Comparison of ENCODE assay signal across 12 cellular contexts in the genomic region with DNA sequence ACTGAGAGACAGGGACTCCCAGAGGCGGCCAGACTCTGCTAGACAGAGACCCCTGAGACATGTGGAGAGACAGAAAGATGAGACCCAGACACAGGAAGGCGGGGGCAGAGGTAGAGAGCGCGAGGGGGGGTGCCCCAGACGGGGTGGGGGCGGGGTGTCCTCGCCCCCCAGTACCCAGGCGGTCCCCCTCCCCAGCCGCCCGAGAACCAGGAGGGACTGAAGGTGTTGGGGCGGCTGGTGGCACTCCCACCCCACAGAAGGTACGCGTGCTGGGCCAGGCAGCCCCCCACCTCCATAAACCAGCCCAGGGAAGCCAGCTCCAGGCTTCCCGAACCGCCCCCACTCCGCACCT. TPM values are rescaled to one million over a fixed set of nuclear protein-coding genes. Genes with fewer than 3 reads are reported as not detected.
A peak's percentile ranks its signal among the peaks of the same experiment; 100 is the strongest.
DNase-seq lines count a peak whose midpoint lies in the region; ATAC-seq and TF ChIP-seq lines count a peak whose summit lies in the region.
"Had no signal": no experiment of that assay in that cellular context is flagged by ENCODE, and none has a peak within 500 bp of the region (broad histone marks: within the 10 kb centered on the region; RNA-seq: fewer than 3 reads in every experiment).

No MANE protein-coding gene starts in this region.

- H3K9me3 ChIP-seq in ectodermal cell (ENCODE audit: control insufficient read depth, low read length): no peaks in the 10 kb centered on the region

- 2 to 3% methylated on average over 16 of the region's 16 CpGs for WGBS in ectodermal cell, 2 experiments

- peaks cover 27% of the 10 kb centered on the region in 2 donors for H3K27me3 Mint-ChIP-seq in natural killer cell treated with Interleukin-12 subunit alpha and Interleukin-12 subunit beta and Interleukin-15 and Interleukin-18, amount 100 ng/mL, for 72 hours
- peaks cover 35 to 49% of the 10 kb centered on the region in 2 donors for H3K27me3 Mint-ChIP-seq in natural killer cell (ENCODE audit: low read depth in 2 of 2)
- peaks cover 66% of the 10 kb centered on the region for H3K27me3 Mint-ChIP-seq in nephron progenitor cell (ENCODE audit: low read depth, poor library complexity)

- H3K27ac Mint-ChIP-seq in natural killer cell treated with Interleukin-12 subunit alpha and Interleukin-12 subunit beta and Interleukin-15 and Interleukin-18, amount 100 ng/mL, for 72 hours: no peak overlapping the region
- H3K27ac Mint-ChIP-seq in natural killer cell (no peak overlapping the region), nephron progenitor cell (no peak overlapping the region)
- H3K27ac Mint-ChIP-seq: activated T-helper 1 cell treated with anti-CD3 and anti-CD28 coated beads, Interleukin-12 subunit alpha, Interleukin-12 subunit beta, Interleukin-2, Interleukin-4 antibody, amounts not matched to agents 30 ng/mL and 10 ng/mL and 1 ng/mL, durations not matched to agents 14 hours and 24 hours and 36 hours had no signal

- H3K36me3 Mint-ChIP-seq in natural killer cell treated with Interleukin-12 subunit alpha and Interleukin-12 subunit beta and Interleukin-15 and Interleukin-18, amount 100 ng/mL, for 72 hours: no peaks in the 10 kb centered on the region
- H3K36me3 Mint-ChIP-seq in natural killer cell (no peaks in the 10 kb centered on the region), nephron progenitor cell (ENCODE audit: low read depth) (no peaks in the 10 kb centered on the region)

- H3K27me3 ChIP-seq in ectodermal cell (ENCODE audit: control insufficient read depth, insufficient read depth, low read length, poor library complexity, severe bottlenecking): peaks cover 20% of the 10 kb centered on the region

- no peaks in the 10 kb centered on the region for H3K36me3 ChIP-seq in ectodermal cell (ENCODE audit: control insufficient read depth, insufficient read depth, low read length)

- intact Hi-C loops in natural killer cell (cut with micrococcal nuclease): no loop called here

- H3K9me3 Mint-ChIP-seq in natural killer cell treated with Interleukin-12 subunit alpha and Interleukin-12 subunit beta and Interleukin-15 and Interleukin-18, amount 100 ng/mL, for 72 hours: no peaks in the 10 kb centered on the region
- no peaks in the 10 kb centered on the region for H3K9me3 Mint-ChIP-seq in natural killer cell
- H3K9me3 Mint-ChIP-seq in nephron progenitor cell: no peaks in the 10 kb centered on the region
- H3K9me3 Mint-ChIP-seq: activated T-helper 1 cell treated with anti-CD3 and anti-CD28 coated beads, Interleukin-12 subunit alpha, Interleukin-12 subunit beta, Interleukin-2, Interleukin-4 antibody, amounts not matched to agents 30 ng/mL and 10 ng/mL and 1 ng/mL, durations not matched to agents 14 hours and 24 hours and 36 hours had no signal

- peak overlapping the region; percentile 51 for H3K4me3 ChIP-seq in ectodermal cell (ENCODE audit: insufficient read depth, low read depth, low read length)

- no peak overlapping the region for H3K27ac ChIP-seq in ectodermal cell (ENCODE audit: insufficient read depth, low read depth, low read length, poor library complexity, severe bottlenecking)

- no peak for DNase-seq in natural killer cell treated with Interleukin-12 subunit alpha and Interleukin-12 subunit beta and Interleukin-15 and Interleukin-18, amount 100 ng/mL, for 72 hours (ENCODE audit: low spot score)
- DNase-seq in natural killer cell (no peak), nephron progenitor cell (no peak), DMS153 (lab: John Stamatoyannopoulos, UW) (no peak)
- DNase-seq: cortex of kidney, GF-D8 had no signal

- H3K4me3 Mint-ChIP-seq in natural killer cell treated with Interleukin-12 subunit alpha and Interleukin-12 subunit beta and Interleukin-15 and Interleukin-18, amount 100 ng/mL, for 72 hours: peak overlapping the region; percentile 5
- H3K4me3 Mint-ChIP-seq in natural killer cell (no peak overlapping the region), nephron progenitor cell (peak overlapping the region; percentile 72)
- H3K4me3 Mint-ChIP-seq: activated T-helper 1 cell treated with anti-CD3 and anti-CD28 coated beads, Interleukin-12 subunit alpha, Interleukin-12 subunit beta, Interleukin-2, Interleukin-4 antibody, amounts not matched to agents 30 ng/mL and 10 ng/mL and 1 ng/mL, durations not matched to agents 14 hours and 24 hours and 36 hours had no signal

- peaks cover 5 to 11% of the 10 kb centered on the region in 2 donors for H3K4me1 Mint-ChIP-seq in natural killer cell treated with Interleukin-12 subunit alpha and Interleukin-12 subunit beta and Interleukin-15 and Interleukin-18, amount 100 ng/mL, for 72 hours (ENCODE audit: low read depth in 2 of 2)
- H3K4me1 Mint-ChIP-seq in natural killer cell: peaks cover 0 to 10% of the 10 kb centered on the region in 2 donors
- H3K4me1 Mint-ChIP-seq in nephron progenitor cell: peaks cover 27% of the 10 kb centered on the region

- TF ChIP-seq CTCF in natural killer cell (IDR thresholded peaks at IDR 0.05) (no peak), nephron progenitor cell (IDR thresholded peaks at IDR 0.05) (no peak)

- peaks cover 34% of the 10 kb centered on the region for H3K4me1 ChIP-seq in ectodermal cell (ENCODE audit: control insufficient read depth, insufficient read depth, low read length)

- no peak for ATAC-seq in natural killer cell treated with Interleukin-12 subunit alpha and Interleukin-12 subunit beta and Interleukin-15 and Interleukin-18, amount 100 ng/mL, for 72 hours
- no peak for ATAC-seq in natural killer cell
- no peak for ATAC-seq in GM19467 (IDR thresholded peaks at IDR 0.05; ENCODE audit: unreplicated experiment)
- ATAC-seq in HG02642 (IDR thresholded peaks at IDR 0.05; ENCODE audit: poor library complexity, unreplicated experiment): no peak
- ATAC-seq in HG02678 (IDR thresholded peaks at IDR 0.05; ENCODE audit: unreplicated experiment): no peak

RNA-seq across cellular contexts. Expression of a gene that starts 0.3 kb away (rescaled TPM):
- total RNA-seq in natural killer cell treated with Interleukin-12 subunit alpha and Interleukin-12 subunit beta and Interleukin-15 and Interleukin-18, amount 100 ng/mL, for 72 hours: not detected
- total RNA-seq in natural killer cell: under 1 TPM in 1 of 3 donors, not detected in 2; 0.20 TPM
- polyA plus RNA-seq in ectodermal cell (2013, experiment 1 of 4): 9.8 TPM
- polyA plus RNA-seq in ectodermal cell (2013, experiment 2 of 4): 8.2 TPM
- 10.0 TPM for polyA plus RNA-seq in ectodermal cell (2013, experiment 3 of 4)
- polyA plus RNA-seq in ectodermal cell (2013, experiment 4 of 4): 7.9 TPM
- total RNA-seq: activated T-helper 1 cell treated with anti-CD3 and anti-CD28 coated beads, Interleukin-12 subunit alpha, Interleukin-12 subunit beta, Interleukin-2, Interleukin-4 antibody, amounts not matched to agents 30 ng/mL and 10 ng/mL and 1 ng/mL, durations not matched to agents 14 hours and 24 hours and 36 hours; NCI-H460 had no signal

RNA-seq across cellular contexts. Expression of a gene that starts 12.7 kb away (rescaled TPM):
- 10 to 100 TPM in 1 of 2 donors, 1 to 10 TPM in 1; 4.9 to 11.4 TPM for total RNA-seq in natural killer cell treated with Interleukin-12 subunit alpha and Interleukin-12 subunit beta and Interleukin-15 and Interleukin-18, amount 100 ng/mL, for 72 hours
- total RNA-seq in natural killer cell: 1 to 10 TPM; 3.0 to 4.2 (median 3.6) TPM
- polyA plus RNA-seq in ectodermal cell (2013, experiment 1 of 4): 29.3 TPM
- 26.5 TPM for polyA plus RNA-seq in ectodermal cell (2013, experiment 2 of 4)
- polyA plus RNA-seq in ectodermal cell (2013, experiment 3 of 4): 29.7 TPM
- polyA plus RNA-seq in ectodermal cell (2013, experiment 4 of 4): 29.4 TPM

RNA-seq across cellular contexts. Expression of a gene that starts 43.5 kb away (rescaled TPM):
- 10 to 100 TPM; 69.9 to 78.8 TPM for total RNA-seq in natural killer cell treated with Interleukin-12 subunit alpha and Interleukin-12 subunit beta and Interleukin-15 and Interleukin-18, amount 100 ng/mL, for 72 hours
- total RNA-seq in natural killer cell: 100 to 1,000 TPM; 192 to 215 (median 192) TPM
- 63.0 TPM for polyA plus RNA-seq in ectodermal cell (2013, experiment 1 of 4)
- polyA plus RNA-seq in ectodermal cell (2013, experiment 2 of 4): 62.2 TPM
- 51.7 TPM for polyA plus RNA-seq in ectodermal cell (2013, experiment 3 of 4)
- polyA plus RNA-seq in ectodermal cell (2013, experiment 4 of 4): 55.7 TPM

RNA-seq across cellular contexts. Expression of a gene that starts 52.0 kb away (rescaled TPM):
- not detected for total RNA-seq in natural killer cell treated with Interleukin-12 subunit alpha and Interleukin-12 subunit beta and Interleukin-15 and Interleukin-18, amount 100 ng/mL, for 72 hours
- total RNA-seq in natural killer cell: not detected
- 82.5 TPM for polyA plus RNA-seq in ectodermal cell (2013, experiment 1 of 4)
- 80.8 TPM for polyA plus RNA-seq in ectodermal cell (2013, experiment 2 of 4)
- 81.3 TPM for polyA plus RNA-seq in ectodermal cell (2013, experiment 3 of 4)
- 86.6 TPM for polyA plus RNA-seq in ectodermal cell (2013, experiment 4 of 4)
- total RNA-seq: activated T-helper 1 cell treated with anti-CD3 and anti-CD28 coated beads, Interleukin-12 subunit alpha, Interleukin-12 subunit beta, Interleukin-2, Interleukin-4 antibody, amounts not matched to agents 30 ng/mL and 10 ng/mL and 1 ng/mL, durations not matched to agents 14 hours and 24 hours and 36 hours had no signal
